ENCODE assay signal across 31 cellular contexts in genomic region chr12:105064564-105065222, GRCh38. TPM values are rescaled to one million over a fixed set of nuclear protein-coding genes. Genes with fewer than 3 reads are reported as not detected.
A peak's percentile ranks its signal among the peaks of the same experiment; 100 is the strongest.
DNase-seq lines count a peak whose midpoint lies in the region; ATAC-seq and TF ChIP-seq lines count a peak whose summit lies in the region.
"Had no signal": no experiment of that assay in that cellular context is flagged by ENCODE, and none has a peak within 500 bp of the region (broad histone marks: within the 10 kb centered on the region; RNA-seq: fewer than 3 reads in every experiment).

No MANE protein-coding gene starts in this region.

- H3K27ac ChIP-seq in HEK293 (ENCODE audit: extremely low read depth, low read depth, low read length) (no peak overlapping the region), RWPE1 (no peak overlapping the region)
- H3K27ac ChIP-seq: coronary artery, KMS-11, prostate gland, SJCRH30, thyroid gland, VCaP had no signal

- TF ChIP-seq CTCF in HEK293 (tag by site-specific recombination; IDR thresholded peaks at IDR 0.05): no peak
- no peak for TF ChIP-seq CTCF in RWPE1 (conservative IDR thresholded peaks at IDR 0.05; ENCODE audit: low read depth)

- DNase-seq in DMS79 (lab: John Stamatoyannopoulos, UW): peak; percentile 95
- DNase-seq in RWPE1 (ENCODE audit: low spot score): peak; percentile 26
- peak; percentile 16 for DNase-seq in iPS-NIHi7 (ENCODE audit: extremely low spot score)
- DNase-seq in dermis blood vessel endothelial cell: no peak
- DNase-seq: activated CD4-positive, alpha-beta T cell treated with anti-CD3 and anti-CD28 coated beads for 4 hours; activated effector memory CD4-positive, alpha-beta T cell treated with Interleukin-2 at 50 U/mL for 16 hours; activated T-cell treated with anti-CD3 and anti-CD28 coated beads, Interleukin-2, amount 50 U/mL, for 1 hour; aorta; BE2C; CD8-positive, alpha-beta T cell; effector memory CD4-positive, alpha-beta T cell; EL; naive thymus-derived CD4-positive, alpha-beta T cell; NCI-H1436; NCI-H526 treated with DMSO at 0.1 percent for 48 hours; nucleus accumbens; stimulated activated CD4-positive, alpha-beta T cell treated with anti-CD3 and anti-CD28 coated beads, Interleukin-12 subunit alpha, Interleukin-12 subunit beta, amount 100 ng/mL, for 4 hours; stimulated activated CD4-positive, alpha-beta T cell treated with anti-CD3 and anti-CD28 coated beads, Interleukin-2, amount 100 ng/mL, for 48 hours; T-helper 9 cell had no signal

- POLR2A ChIA-PET in HEK293 (lab: Yijun Ruan, JAX) (no interaction called here), RWPE1 (lab: Yijun Ruan, JAX; ENCODE audit: low non-redundant PET) (interaction anchor here (0.6 kb wide), 1 partner anchor 390 kb away, joined by 6 read pairs; no protein-coding TSS in a partner anchor)

- CTCF ChIA-PET in HEK293 (lab: Yijun Ruan, JAX): interaction anchor here (1.4 to 1.6 kb wide), 2 partner anchors 12 to 681 kb away, joined by 3 to 4 read pairs; no protein-coding TSS in a partner anchor
- CTCF ChIA-PET in RWPE1 (lab: Yijun Ruan, JAX): no interaction called here

- no peaks in the 10 kb centered on the region for H3K36me3 ChIP-seq in HEK293 (ENCODE audit: control insufficient read depth in 2 of 2, insufficient read depth in 1 of 2, low read length in 2 of 2)
- H3K36me3 ChIP-seq: prostate gland, SJCRH30, thyroid gland had no signal

- no peak for ATAC-seq in HG03039 (IDR thresholded peaks at IDR 0.05; ENCODE audit: unreplicated experiment)
- ATAC-seq in HG03432 (IDR thresholded peaks at IDR 0.05; ENCODE audit: unreplicated experiment): no peak
- ATAC-seq: activated naive CD4-positive, alpha-beta T cell treated with anti-CD3 and anti-CD28 coated beads, Interleukin-2, amount 50 U/mL, for 72 hours; CD8-positive, alpha-beta T cell; naive thymus-derived CD4-positive, alpha-beta T cell; sciatic nerve had no signal

- 0 out of 2 replicates have a peak, but pooled peaks cover 6% of the 10 kb centered on the region for H3K4me1 ChIP-seq in HEK293 (ENCODE audit: control insufficient read depth, insufficient read depth, low read length)
- H3K4me1 ChIP-seq: BE2C, prostate gland, SJCRH30, thyroid gland had no signal

- no peaks in the 10 kb centered on the region for H3K9me3 ChIP-seq in HEK293 (ENCODE audit: control insufficient read depth, insufficient read depth, low read depth, low read length)
- H3K9me3 ChIP-seq: BE2C, prostate gland, SJCRH30, thyroid gland had no signal

- H3K4me3 ChIP-seq in HEK293 (ENCODE audit: low read depth, low read length): no peak overlapping the region
- H3K4me3 ChIP-seq: coronary artery, lung, prostate gland, SJCRH30, thyroid gland had no signal

TF ChIP-seq in HEK293, 187 proteins besides CTCF, POLR2A, EP300 and RAD21:
- TF ChIP-seq ZIC2 (tag by site-specific recombination; IDR thresholded peaks at IDR 0.05) (peak; percentile 66), ZNF664 (tag by site-specific recombination; IDR thresholded peaks at IDR 0.05) (0 out of 2 replicates have a peak, but pooled peaks have one; percentile 14), SCRT2 (tag by site-specific recombination; IDR thresholded peaks at IDR 0.05) (no peak), TRIM28 (IDR thresholded peaks at IDR 0.05; ENCODE audit: borderline replicate concordance, low read length) (0 out of 2 replicates have a peak, but pooled peaks have one; percentile 42), GLIS1 (tag by site-specific recombination; IDR thresholded peaks at IDR 0.05) (peak; percentile 30; the same call in 1 of the 2 replicates), ZNF544 (tag by site-specific recombination; IDR thresholded peaks at IDR 0.05) (no peak), ZNF335 (tag by site-specific recombination; conservative IDR thresholded peaks at IDR 0.05) (peak; percentile 70), ZBTB17 (tag by site-specific recombination; IDR thresholded peaks at IDR 0.05) (peak; percentile 62), ZSCAN30 (tag by site-specific recombination; IDR thresholded peaks at IDR 0.05) (peak; percentile 79; the same call in 1 of the 2 replicates)
- TF ChIP-seq, protein P1, sequence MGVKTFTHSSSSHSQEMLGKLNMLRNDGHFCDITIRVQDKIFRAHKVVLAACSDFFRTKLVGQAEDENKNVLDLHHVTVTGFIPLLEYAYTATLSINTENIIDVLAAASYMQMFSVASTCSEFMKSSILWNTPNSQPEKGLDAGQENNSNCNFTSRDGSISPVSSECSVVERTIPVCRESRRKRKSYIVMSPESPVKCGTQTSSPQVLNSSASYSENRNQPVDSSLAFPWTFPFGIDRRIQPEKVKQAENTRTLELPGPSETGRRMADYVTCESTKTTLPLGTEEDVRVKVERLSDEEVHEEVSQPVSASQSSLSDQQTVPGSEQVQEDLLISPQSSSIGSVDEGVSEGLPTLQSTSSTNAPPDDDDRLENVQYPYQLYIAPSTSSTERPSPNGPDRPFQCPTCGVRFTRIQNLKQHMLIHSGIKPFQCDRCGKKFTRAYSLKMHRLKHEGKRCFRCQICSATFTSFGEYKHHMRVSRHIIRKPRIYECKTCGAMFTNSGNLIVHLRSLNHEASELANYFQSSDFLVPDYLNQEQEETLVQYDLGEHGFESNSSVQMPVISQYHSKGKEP (tag by site-specific recombination; IDR thresholded peaks at IDR 0.05): no peak
- TF ChIP-seq, protein P2, sequence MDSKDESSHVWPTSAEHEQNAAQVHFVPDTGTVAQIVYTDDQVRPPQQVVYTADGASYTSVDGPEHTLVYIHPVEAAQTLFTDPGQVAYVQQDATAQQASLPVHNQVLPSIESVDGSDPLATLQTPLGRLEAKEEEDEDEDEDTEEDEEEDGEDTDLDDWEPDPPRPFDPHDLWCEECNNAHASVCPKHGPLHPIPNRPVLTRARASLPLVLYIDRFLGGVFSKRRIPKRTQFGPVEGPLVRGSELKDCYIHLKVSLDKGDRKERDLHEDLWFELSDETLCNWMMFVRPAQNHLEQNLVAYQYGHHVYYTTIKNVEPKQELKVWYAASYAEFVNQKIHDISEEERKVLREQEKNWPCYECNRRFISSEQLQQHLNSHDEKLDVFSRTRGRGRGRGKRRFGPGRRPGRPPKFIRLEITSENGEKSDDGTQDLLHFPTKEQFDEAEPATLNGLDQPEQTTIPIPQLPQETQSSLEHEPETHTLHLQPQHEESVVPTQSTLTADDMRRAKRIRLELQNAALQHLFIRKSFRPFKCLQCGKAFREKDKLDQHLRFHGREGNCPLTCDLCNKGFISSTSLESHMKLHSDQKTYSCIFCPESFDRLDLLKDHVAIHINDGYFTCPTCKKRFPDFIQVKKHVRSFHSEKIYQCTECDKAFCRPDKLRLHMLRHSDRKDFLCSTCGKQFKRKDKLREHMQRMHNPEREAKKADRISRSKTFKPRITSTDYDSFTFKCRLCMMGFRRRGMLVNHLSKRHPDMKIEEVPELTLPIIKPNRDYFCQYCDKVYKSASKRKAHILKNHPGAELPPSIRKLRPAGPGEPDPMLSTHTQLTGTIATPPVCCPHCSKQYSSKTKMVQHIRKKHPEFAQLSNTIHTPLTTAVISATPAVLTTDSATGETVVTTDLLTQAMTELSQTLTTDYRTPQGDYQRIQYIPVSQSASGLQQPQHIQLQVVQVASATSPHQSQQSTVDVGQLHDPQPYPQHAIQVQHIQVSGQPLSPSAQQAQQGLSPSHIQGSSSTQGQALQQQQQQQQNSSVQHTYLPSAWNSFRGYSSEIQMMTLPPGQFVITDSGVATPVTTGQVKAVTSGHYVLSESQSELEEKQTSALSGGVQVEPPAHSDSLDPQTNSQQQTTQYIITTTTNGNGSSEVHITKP (tag by site-specific recombination; IDR thresholded peaks at IDR 0.05): no peak

RNA-seq across cellular contexts. Expression of gene ALDH1L2, which starts 19.6 kb away (rescaled TPM):
- 0.65 and 1.2 TPM in 2 replicates for total RNA-seq in dermis blood vessel endothelial cell
- total RNA-seq: CD8-positive, alpha-beta T cell had no signal

RNA-seq across cellular contexts. Expression of gene WASHC4, which starts 42.8 kb away (rescaled TPM):
- total RNA-seq in dermis blood vessel endothelial cell: 151 and 161 TPM in 2 replicates
